8 cellular contexts compared by ENCODE assay signal in the genomic region with DNA sequence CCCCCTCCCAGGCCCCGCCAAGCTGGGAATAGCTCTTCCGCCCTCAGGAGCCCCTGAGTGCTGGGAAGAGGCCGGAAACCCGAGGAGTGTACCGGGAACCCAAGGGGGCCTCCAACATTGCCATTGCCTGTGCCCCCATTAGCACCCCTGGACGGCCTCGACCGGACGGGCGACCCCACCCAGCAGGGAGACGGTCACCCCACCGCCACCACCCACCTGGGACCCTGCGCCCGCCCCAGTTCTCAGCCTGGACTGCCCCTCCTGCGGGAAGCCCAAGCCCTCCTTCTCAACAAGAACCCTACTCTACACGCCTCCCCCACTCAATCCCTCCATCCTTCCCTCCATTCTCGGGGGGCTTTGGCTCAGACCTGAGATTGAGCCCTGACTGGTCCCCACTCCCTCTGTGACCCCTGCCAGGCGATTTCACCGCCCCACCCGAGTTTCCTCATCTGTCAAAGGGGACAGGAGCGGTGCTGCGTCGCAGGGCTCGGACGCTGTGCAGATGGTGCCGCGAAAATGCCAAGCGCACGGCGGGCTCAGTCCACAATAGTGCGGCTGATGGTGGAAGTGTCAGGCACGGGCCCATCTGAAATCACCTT. TPM values are rescaled to one million over a fixed set of nuclear protein-coding genes. Genes with fewer than 3 reads are reported as not detected.
DNase-seq lines count a peak whose midpoint lies in the region; ATAC-seq and TF ChIP-seq lines count a peak whose summit lies in the region.

No MANE protein-coding gene starts in this region.

- H3K9me3 ChIP-seq in adrenal gland (replicated peaks in 1 of 3) (no peaks in the 10 kb centered on the region), liver (ENCODE audit: control insufficient read depth in 4 of 4, low read length in 3 of 4) (no peaks in the 10 kb centered on the region), thyroid gland (no peaks in the 10 kb centered on the region)

- peaks cover 28% of the 10 kb centered on the region for H3K36me3 Mint-ChIP-seq in activated CD4-positive, alpha-beta T cell treated with anti-CD3 and anti-CD28 coated beads, Interleukin-2, amount 10 ng/mL, durations not matched to agents 7 days and 5 days (ENCODE audit: low read depth)

- POLR2A ChIA-PET in activated CD4-positive, alpha-beta T cell treated with anti-CD3 and anti-CD28 coated beads, Interleukin-2, amount 10 ng/mL, durations not matched to agents 7 days and 5 days (lab: Charles Lee), result no interaction called here

- H3K36me3 ChIP-seq in adrenal gland (replicated peaks in 1 of 2), result no peaks in the 10 kb centered on the region
- H3K36me3 ChIP-seq in liver (ENCODE audit: control insufficient read depth in 4 of 4, insufficient read depth in 3 of 4, low read depth in 1 of 4, low read length in 3 of 4), result no peaks in the 10 kb centered on the region
- no peaks in the 10 kb centered on the region for H3K36me3 ChIP-seq in thyroid gland

- intact Hi-C loops in adrenal gland (cut with DNase I), result no loop called here
- intact Hi-C loops in thyroid gland (cut with DNase I), result no loop called here

- peak overlapping the region in 3 of 4 donors; percentile 64 to 82 (median 68) for H3K4me3 ChIP-seq in adrenal gland
- peak overlapping the region; percentile 71 to 95 (median 89) for H3K4me3 ChIP-seq in liver (ENCODE audit: low read depth in 1 of 3, low read length in 3 of 3)
- peak overlapping the region in 2 of 3 donors; percentile 55 to 66 for H3K4me3 ChIP-seq in thyroid gland (replicated peaks in 1 of 3)

- peaks cover 59% of the 10 kb centered on the region for H3K4me1 Mint-ChIP-seq in activated CD4-positive, alpha-beta T cell treated with anti-CD3 and anti-CD28 coated beads, Interleukin-2, amount 10 ng/mL, durations not matched to agents 7 days and 5 days

- WGBS in adrenal gland, 4 donors, result 6 to 15% (median 7%) methylated on average over 12 to 32 of the region's 32 CpGs
- WGBS in liver, result 6% methylated on average over 32 of the region's 32 CpGs
- whole genome bisulfite sequencing in thyroid gland, 2 donors, result 4 to 12% methylated on average over 11 to 12 of the region's 32 CpGs

- H3K9me3 Mint-ChIP-seq in activated CD4-positive, alpha-beta T cell treated with anti-CD3 and anti-CD28 coated beads, Interleukin-2, amount 10 ng/mL, durations not matched to agents 7 days and 5 days, result no peaks in the 10 kb centered on the region

- no peak for DNase-seq in activated CD4-positive, alpha-beta T cell treated with anti-CD3 and anti-CD28 coated beads, Interleukin-2, amount 10 ng/mL, durations not matched to agents 7 days and 5 days
- DNase-seq in activated CD4-positive, alpha-beta T cell treated with anti-CD3 and anti-CD28 coated beads, Interleukin-2, amount 50 U/mL, for 1 hour, result no peak
- DNase-seq in adrenal gland (peak in 3 of 7 donors; percentile 40 to 55 (median 42)), thyroid gland (no peak), DMS53 treated with DMSO at 0.1 percent for 48 hours (lab: John Stamatoyannopoulos, UW; ENCODE audit: unreplicated experiment) (no peak), SW480 (ENCODE audit: low spot score) (no peak)

- H3K27ac Mint-ChIP-seq in activated CD4-positive, alpha-beta T cell treated with anti-CD3 and anti-CD28 coated beads, Interleukin-2, amount 10 ng/mL, durations not matched to agents 7 days and 5 days, result peak overlapping the region; percentile 94

- H3K4me1 ChIP-seq in adrenal gland (replicated peaks in 1 of 2) (peaks cover 64 to 65% of the 10 kb centered on the region in 2 donors), liver (ENCODE audit: control insufficient read depth in 4 of 4, insufficient read depth in 4 of 4, low read length in 3 of 4) (peaks cover 37 to 74% (median 51%) of the 10 kb centered on the region in 4 donors), thyroid gland (peaks cover 38 to 48% of the 10 kb centered on the region in 2 donors)

- H3K27ac ChIP-seq in adrenal gland (peak overlapping the region; percentile 77 to 91 (median 83)), liver (ENCODE audit: low read depth in 1 of 2, low read length in 2 of 2) (peak overlapping the region; percentile 91 to 93), thyroid gland (peak overlapping the region; percentile 3 to 76 (median 75))

- CTCF ChIA-PET in activated CD4-positive, alpha-beta T cell treated with anti-CD3 and anti-CD28 coated beads, Interleukin-2, amount 10 ng/mL, durations not matched to agents 7 days and 5 days (lab: Charles Lee), result interaction anchor here (2.4 kb wide), 1 partner anchor 14 kb away, joined by 9 read pairs; no protein-coding TSS in a partner anchor

- H3K27me3 ChIP-seq in adrenal gland (no peaks in the 10 kb centered on the region), liver (ENCODE audit: control insufficient read depth in 4 of 4, insufficient read depth in 4 of 4, low read length in 3 of 4) (no peaks in the 10 kb centered on the region), thyroid gland (no peaks in the 10 kb centered on the region)

- H3K27me3 Mint-ChIP-seq in activated CD4-positive, alpha-beta T cell treated with anti-CD3 and anti-CD28 coated beads, Interleukin-2, amount 10 ng/mL, durations not matched to agents 7 days and 5 days, result no peaks in the 10 kb centered on the region

- TF ChIP-seq RAD21 in liver (IDR thresholded peaks at IDR 0.05), result no peak

- TF ChIP-seq CTCF in adrenal gland (IDR thresholded peaks at IDR 0.05) (peak in 1 of 6 experiments; percentile 10), liver (IDR thresholded peaks at IDR 0.05; ENCODE audit: low read depth, low read length, missing input control) (no peak), thyroid gland (IDR thresholded peaks at IDR 0.05) (no peak)

- TF ChIP-seq POLR2A in adrenal gland (IDR thresholded peaks at IDR 0.05) (no peak), thyroid gland (IDR thresholded peaks at IDR 0.05) (no peak)

- H3K9ac ChIP-seq in liver (ENCODE audit: low read depth in 1 of 2, low read length in 2 of 2), result peak overlapping the region; percentile 86 to 96

- peak overlapping the region; percentile 88 for H3K4me3 Mint-ChIP-seq in activated CD4-positive, alpha-beta T cell treated with anti-CD3 and anti-CD28 coated beads, Interleukin-2, amount 10 ng/mL, durations not matched to agents 7 days and 5 days

- no peak for ATAC-seq in GM21423 (IDR thresholded peaks at IDR 0.05; ENCODE audit: unreplicated experiment)

TF ChIP-seq in liver, 16 proteins besides CTCF, POLR2A, EP300 and RAD21:
- TF ChIP-seq, protein P1, sequence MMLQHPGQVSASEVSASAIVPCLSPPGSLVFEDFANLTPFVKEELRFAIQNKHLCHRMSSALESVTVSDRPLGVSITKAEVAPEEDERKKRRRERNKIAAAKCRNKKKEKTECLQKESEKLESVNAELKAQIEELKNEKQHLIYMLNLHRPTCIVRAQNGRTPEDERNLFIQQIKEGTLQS (IDR thresholded peaks at IDR 0.05), result no peak
- TF ChIP-seq, protein P2, sequence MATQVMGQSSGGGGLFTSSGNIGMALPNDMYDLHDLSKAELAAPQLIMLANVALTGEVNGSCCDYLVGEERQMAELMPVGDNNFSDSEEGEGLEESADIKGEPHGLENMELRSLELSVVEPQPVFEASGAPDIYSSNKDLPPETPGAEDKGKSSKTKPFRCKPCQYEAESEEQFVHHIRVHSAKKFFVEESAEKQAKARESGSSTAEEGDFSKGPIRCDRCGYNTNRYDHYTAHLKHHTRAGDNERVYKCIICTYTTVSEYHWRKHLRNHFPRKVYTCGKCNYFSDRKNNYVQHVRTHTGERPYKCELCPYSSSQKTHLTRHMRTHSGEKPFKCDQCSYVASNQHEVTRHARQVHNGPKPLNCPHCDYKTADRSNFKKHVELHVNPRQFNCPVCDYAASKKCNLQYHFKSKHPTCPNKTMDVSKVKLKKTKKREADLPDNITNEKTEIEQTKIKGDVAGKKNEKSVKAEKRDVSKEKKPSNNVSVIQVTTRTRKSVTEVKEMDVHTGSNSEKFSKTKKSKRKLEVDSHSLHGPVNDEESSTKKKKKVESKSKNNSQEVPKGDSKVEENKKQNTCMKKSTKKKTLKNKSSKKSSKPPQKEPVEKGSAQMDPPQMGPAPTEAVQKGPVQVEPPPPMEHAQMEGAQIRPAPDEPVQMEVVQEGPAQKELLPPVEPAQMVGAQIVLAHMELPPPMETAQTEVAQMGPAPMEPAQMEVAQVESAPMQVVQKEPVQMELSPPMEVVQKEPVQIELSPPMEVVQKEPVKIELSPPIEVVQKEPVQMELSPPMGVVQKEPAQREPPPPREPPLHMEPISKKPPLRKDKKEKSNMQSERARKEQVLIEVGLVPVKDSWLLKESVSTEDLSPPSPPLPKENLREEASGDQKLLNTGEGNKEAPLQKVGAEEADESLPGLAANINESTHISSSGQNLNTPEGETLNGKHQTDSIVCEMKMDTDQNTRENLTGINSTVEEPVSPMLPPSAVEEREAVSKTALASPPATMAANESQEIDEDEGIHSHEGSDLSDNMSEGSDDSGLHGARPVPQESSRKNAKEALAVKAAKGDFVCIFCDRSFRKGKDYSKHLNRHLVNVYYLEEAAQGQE (IDR thresholded peaks at IDR 0.05), result no peak
- TF ChIP-seq SP1 (IDR thresholded peaks at IDR 0.05) (no peak), JUND (IDR thresholded peaks at IDR 0.05) (no peak), HNF4G (IDR thresholded peaks at IDR 0.05) (no peak), RXRA (IDR thresholded peaks at IDR 0.05) (no peak)
- TF ChIP-seq, protein P3, sequence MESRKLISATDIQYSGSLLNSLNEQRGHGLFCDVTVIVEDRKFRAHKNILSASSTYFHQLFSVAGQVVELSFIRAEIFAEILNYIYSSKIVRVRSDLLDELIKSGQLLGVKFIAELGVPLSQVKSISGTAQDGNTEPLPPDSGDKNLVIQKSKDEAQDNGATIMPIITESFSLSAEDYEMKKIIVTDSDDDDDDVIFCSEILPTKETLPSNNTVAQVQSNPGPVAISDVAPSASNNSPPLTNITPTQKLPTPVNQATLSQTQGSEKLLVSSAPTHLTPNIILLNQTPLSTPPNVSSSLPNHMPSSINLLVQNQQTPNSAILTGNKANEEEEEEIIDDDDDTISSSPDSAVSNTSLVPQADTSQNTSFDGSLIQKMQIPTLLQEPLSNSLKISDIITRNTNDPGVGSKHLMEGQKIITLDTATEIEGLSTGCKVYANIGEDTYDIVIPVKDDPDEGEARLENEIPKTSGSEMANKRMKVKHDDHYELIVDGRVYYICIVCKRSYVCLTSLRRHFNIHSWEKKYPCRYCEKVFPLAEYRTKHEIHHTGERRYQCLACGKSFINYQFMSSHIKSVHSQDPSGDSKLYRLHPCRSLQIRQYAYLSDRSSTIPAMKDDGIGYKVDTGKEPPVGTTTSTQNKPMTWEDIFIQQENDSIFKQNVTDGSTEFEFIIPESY (IDR thresholded peaks at IDR 0.05), result no peak

RNA-seq across cellular contexts. Expression of a gene that starts 1.8 kb away (rescaled TPM):
- total RNA-seq in activated CD4-positive, alpha-beta T cell treated with anti-CD3 and anti-CD28 coated beads, Interleukin-2, amount 10 ng/mL, durations not matched to agents 7 days and 5 days, result 100 to 1,000 TPM; 172 to 189 TPM
- 100 to 1,000 TPM; 124 to 314 (median 200) TPM for total RNA-seq in adrenal gland
- 100 to 1,000 TPM in 2 of 3 donors, 10 to 100 TPM in 1; 87.6 to 194 (median 171) TPM for polyA plus RNA-seq in adrenal gland
- 100 to 1,000 TPM in 1 of 2 donors, 10 to 100 TPM in 1; 81.2 to 162 TPM for total RNA-seq in liver
- polyA plus RNA-seq in liver, result 100 to 1,000 TPM in 1 of 2 donors, 10 to 100 TPM in 1; 96.9 to 141 TPM
- 10 to 100 TPM; 43.4 to 67.5 (median 61.1) TPM for total RNA-seq in thyroid gland

RNA-seq across cellular contexts. Expression of a gene that starts 15.2 kb away (rescaled TPM):
- not detected for total RNA-seq in activated CD4-positive, alpha-beta T cell treated with anti-CD3 and anti-CD28 coated beads, Interleukin-2, amount 10 ng/mL, durations not matched to agents 7 days and 5 days
- total RNA-seq in adrenal gland (not detected), liver (not detected), thyroid gland (not detected)
- polyA plus RNA-seq in adrenal gland (not detected), liver (not detected)
